ENCODE assay signal across 16 cellular contexts in genomic region chr16:85361441-85362118, GRCh38.
DNase-seq lines count a peak whose midpoint lies in the region; ATAC-seq and TF ChIP-seq lines count a peak whose summit lies in the region.
"Had no signal": no experiment of that assay in that cellular context is flagged by ENCODE, and none has a peak within 500 bp of the region (broad histone marks: within the 10 kb centered on the region; RNA-seq: fewer than 3 reads in every experiment).

No MANE protein-coding gene starts in this region.

- intact Hi-C loops in upper lobe of right lung (cut with DNase I): no loop called here
- intact Hi-C loops in A673 (cut with micrococcal nuclease; ENCODE audit: unreplicated experiment): no loop called here

- no peak for TF ChIP-seq CTCF in glutamatergic neuron (IDR thresholded peaks at IDR 0.05; ENCODE audit: partially characterized antibody, unreplicated experiment)
- TF ChIP-seq CTCF in upper lobe of right lung (IDR thresholded peaks at IDR 0.05): no peak
- TF ChIP-seq CTCF in A673 (conservative IDR thresholded peaks at IDR 0.05; ENCODE audit: low read depth, low read length): no peak

- BruUV-seq in A673 (replicated peaks; lab: Mats Ljungman, UMichigan): no TSS peak

- H3K27me3 Mint-ChIP-seq in activated CD4-positive, alpha-beta T cell treated with anti-CD3 and anti-CD28 coated beads, Interleukin-2, amount 10 ng/mL, durations not matched to agents 7 days and 5 days: no peaks in the 10 kb centered on the region
- peaks cover 5% of the 10 kb centered on the region for H3K27me3 Mint-ChIP-seq in glutamatergic neuron (ENCODE audit: unreplicated experiment)

- H3K4me3 ChIP-seq in mucosa of stomach (ENCODE audit: low read length): no peak overlapping the region
- H3K4me3 ChIP-seq in upper lobe of right lung: no peak overlapping the region
- H3K4me3 ChIP-seq in A673 (ENCODE audit: low read depth, low read length, poor library complexity, severe bottlenecking): no peak overlapping the region
- H3K4me3 ChIP-seq: ascending aorta, skin epidermis had no signal

- no peak for DNase-seq in activated CD4-positive, alpha-beta T cell treated with anti-CD3 and anti-CD28 coated beads, Interleukin-2, amount 10 ng/mL, durations not matched to agents 7 days and 5 days
- DNase-seq in activated CD4-positive, alpha-beta T cell treated with anti-CD3 and anti-CD28 coated beads, Interleukin-2, amount 50 U/mL, for 4 hours: no peak
- DNase-seq in glutamatergic neuron (no peak), upper lobe of right lung (peak; percentile 91), A673 (ENCODE audit: low spot score) (no peak), CD1c-positive myeloid dendritic cell (ENCODE audit: extremely low spot score) (no peak)
- DNase-seq: ACHN; activated CD4-positive, alpha-beta T cell treated with anti-CD3 and anti-CD28 coated beads, Interleukin-2, amount 10 ng/mL, durations not matched to agents 24 days and 14 days; effector memory CD4-positive, alpha-beta T cell; foreskin keratinocyte; naive B cell had no signal

- H3K4me1 Mint-ChIP-seq in activated CD4-positive, alpha-beta T cell treated with anti-CD3 and anti-CD28 coated beads, Interleukin-2, amount 10 ng/mL, durations not matched to agents 7 days and 5 days: peaks cover 4% of the 10 kb centered on the region
- H3K4me1 Mint-ChIP-seq in glutamatergic neuron (ENCODE audit: low read depth, unreplicated experiment): peaks cover 28% of the 10 kb centered on the region
- H3K4me1 Mint-ChIP-seq: activated CD4-positive, alpha-beta T cell treated with anti-CD3 and anti-CD28 coated beads, Interleukin-2, amount 10 ng/mL, durations not matched to agents 24 days and 14 days had no signal

- H3K27ac ChIP-seq in upper lobe of right lung: peak overlapping the region; percentile 75
- H3K27ac ChIP-seq in A673 (ENCODE audit: low read depth, low read length, poor library complexity, severe bottlenecking): no peak overlapping the region
- H3K27ac ChIP-seq: foreskin keratinocyte had no signal

- POLR2A ChIA-PET in activated CD4-positive, alpha-beta T cell treated with anti-CD3 and anti-CD28 coated beads, Interleukin-2, amount 10 ng/mL, durations not matched to agents 7 days and 5 days (lab: Charles Lee): no interaction called here
- POLR2A ChIA-PET in A673 (lab: Charles Lee; ENCODE audit: low non-redundant PET): no interaction called here

- peak; percentile 85 for ATAC-seq in upper lobe of right lung
- no peak for ATAC-seq in HG03095 (IDR thresholded peaks at IDR 0.05; ENCODE audit: unreplicated experiment)

- H3K9ac ChIP-seq in mucosa of stomach (ENCODE audit: low read length): peak overlapping the region; percentile 50

- H3K36me3 Mint-ChIP-seq in activated CD4-positive, alpha-beta T cell treated with anti-CD3 and anti-CD28 coated beads, Interleukin-2, amount 10 ng/mL, durations not matched to agents 7 days and 5 days (ENCODE audit: low read depth): no peaks in the 10 kb centered on the region
- H3K36me3 Mint-ChIP-seq in glutamatergic neuron (ENCODE audit: unreplicated experiment): peaks cover 3% of the 10 kb centered on the region

- no peaks in the 10 kb centered on the region for H3K27me3 ChIP-seq in mucosa of stomach (ENCODE audit: control insufficient read depth, insufficient read depth, low read length)
- H3K27me3 ChIP-seq in upper lobe of right lung: no peaks in the 10 kb centered on the region
- H3K27me3 ChIP-seq in A673 (replicated peaks; ENCODE audit: insufficient read depth, low read depth, low read length, poor library complexity): no peaks in the 10 kb centered on the region
- H3K27me3 ChIP-seq: ascending aorta had no signal

- H3K9me3 Mint-ChIP-seq in activated CD4-positive, alpha-beta T cell treated with anti-CD3 and anti-CD28 coated beads, Interleukin-2, amount 10 ng/mL, durations not matched to agents 7 days and 5 days: no peaks in the 10 kb centered on the region
- H3K9me3 Mint-ChIP-seq in glutamatergic neuron (ENCODE audit: unreplicated experiment): peaks cover 7% of the 10 kb centered on the region
- H3K9me3 Mint-ChIP-seq: activated CD4-positive, alpha-beta T cell treated with anti-CD3 and anti-CD28 coated beads, Interleukin-2, amount 10 ng/mL, durations not matched to agents 24 days and 14 days; activated T-helper 1 cell treated with anti-CD3 and anti-CD28 coated beads, Interleukin-12 subunit alpha, Interleukin-12 subunit beta, Interleukin-2, Interleukin-4 antibody, amounts not matched to agents 30 ng/mL and 10 ng/mL and 1 ng/mL, durations not matched to agents 14 hours and 24 hours and 36 hours had no signal

- H3K36me3 ChIP-seq in mucosa of stomach (ENCODE audit: control insufficient read depth, insufficient read depth, low read length) (no peaks in the 10 kb centered on the region), upper lobe of right lung (no peaks in the 10 kb centered on the region), A673 (ENCODE audit: insufficient read depth, low read length, poor library complexity, severe bottlenecking) (no peaks in the 10 kb centered on the region)
- H3K36me3 ChIP-seq: ascending aorta had no signal

- no peaks in the 10 kb centered on the region for H3K9me3 ChIP-seq in mucosa of stomach (ENCODE audit: control insufficient read depth, low read length)
- H3K9me3 ChIP-seq in upper lobe of right lung: no peaks in the 10 kb centered on the region
- no peaks in the 10 kb centered on the region for H3K9me3 ChIP-seq in A673 (ENCODE audit: low read depth, low read length, poor library complexity, severe bottlenecking)
- H3K9me3 ChIP-seq: ascending aorta had no signal

- CTCF ChIA-PET in activated CD4-positive, alpha-beta T cell treated with anti-CD3 and anti-CD28 coated beads, Interleukin-2, amount 10 ng/mL, durations not matched to agents 7 days and 5 days (lab: Charles Lee): no interaction called here
- CTCF ChIA-PET in A673 (lab: Charles Lee): no interaction called here

- H3K4me3 Mint-ChIP-seq in activated CD4-positive, alpha-beta T cell treated with anti-CD3 and anti-CD28 coated beads, Interleukin-2, amount 10 ng/mL, durations not matched to agents 7 days and 5 days: no peak overlapping the region
- peak overlapping the region; percentile 49 for H3K4me3 Mint-ChIP-seq in glutamatergic neuron (ENCODE audit: unreplicated experiment)
- H3K4me3 Mint-ChIP-seq: activated CD4-positive, alpha-beta T cell treated with anti-CD3 and anti-CD28 coated beads, Interleukin-2, amount 10 ng/mL, durations not matched to agents 24 days and 14 days; activated T-helper 1 cell treated with anti-CD3 and anti-CD28 coated beads, Interleukin-12 subunit alpha, Interleukin-12 subunit beta, Interleukin-2, Interleukin-4 antibody, amounts not matched to agents 30 ng/mL and 10 ng/mL and 1 ng/mL, durations not matched to agents 14 hours and 24 hours and 36 hours had no signal

- H3K4me1 ChIP-seq in mucosa of stomach (ENCODE audit: control insufficient read depth, insufficient read depth, low read length) (peaks cover 71% of the 10 kb centered on the region), upper lobe of right lung (peaks cover 3% of the 10 kb centered on the region), A673 (ENCODE audit: insufficient read depth, low read length, poor library complexity, severe bottlenecking) (peaks cover 14% of the 10 kb centered on the region)

- peak overlapping the region; percentile 60 for H3K27ac Mint-ChIP-seq in activated CD4-positive, alpha-beta T cell treated with anti-CD3 and anti-CD28 coated beads, Interleukin-2, amount 10 ng/mL, durations not matched to agents 7 days and 5 days
- peak overlapping the region; percentile 80 for H3K27ac Mint-ChIP-seq in glutamatergic neuron (ENCODE audit: unreplicated experiment)
- H3K27ac Mint-ChIP-seq: activated CD4-positive, alpha-beta T cell treated with anti-CD3 and anti-CD28 coated beads, Interleukin-2, amount 10 ng/mL, durations not matched to agents 24 days and 14 days; activated T-helper 1 cell treated with anti-CD3 and anti-CD28 coated beads, Interleukin-12 subunit alpha, Interleukin-12 subunit beta, Interleukin-2, Interleukin-4 antibody, amounts not matched to agents 30 ng/mL and 10 ng/mL and 1 ng/mL, durations not matched to agents 14 hours and 24 hours and 36 hours; naive B cell had no signal
